8 cellular contexts compared by ENCODE assay signal in genomic region chr13:78121459-78122348, GRCh38.
DNase-seq lines count a peak whose midpoint lies in the region; ATAC-seq and TF ChIP-seq lines count a peak whose summit lies in the region.

No MANE protein-coding gene starts in this region.

- H4K20me1 ChIP-seq in SK-N-SH (ENCODE audit: insufficient read depth): no peaks in the 10 kb centered on the region

- H3K4me1 ChIP-seq in SK-N-SH (ENCODE audit: control insufficient read depth in 1 of 2, insufficient read depth in 2 of 2, low read depth in 1 of 2, low read length in 1 of 2) (no peaks in the 10 kb centered on the region; a peak in 1 of 4 replicates), mesenchymal stem cell (ENCODE audit: control insufficient read depth, insufficient read depth, low read depth, low read length) (no peaks in the 10 kb centered on the region), tibial artery (no peaks in the 10 kb centered on the region)

- DNase-seq in DMS153 (lab: John Stamatoyannopoulos, UW): peak; percentile 8
- DNase-seq in LNCaP clone FGC (ENCODE audit: low read depth): peak; percentile 11
- DNase-seq in SK-N-SH: peak; percentile 24
- peak in 8 of 10 donors; percentile 11 to 61 (median 43) for DNase-seq in dorsolateral prefrontal cortex
- DNase-seq in mesenchymal stem cell: peak; percentile 61
- peak in 1 of 2 donors; percentile 24 for DNase-seq in tibial artery
- no peak for DNase-seq in NCI-H524 treated with DMSO at 0.1 percent for 48 hours (lab: John Stamatoyannopoulos, UW)

- no peak overlapping the region for H3K23ac ChIP-seq in mesenchymal stem cell (ENCODE audit: low read length in 2 of 2)

- TF ChIP-seq EP300 in SK-N-SH (IDR thresholded peaks at IDR 0.05; ENCODE audit: borderline replicate concordance in 1 of 2, low read depth in 1 of 2, low read length in 1 of 2): no peak

- H2BK12ac ChIP-seq in mesenchymal stem cell (ENCODE audit: low read length in 2 of 2): peak overlapping the region; percentile 14 to 40

- H3F3A ChIP-seq in SK-N-SH (replicated peaks; ENCODE audit: insufficient read depth): no peaks in the 10 kb centered on the region

- no peak overlapping the region for H2AK5ac ChIP-seq in mesenchymal stem cell (ENCODE audit: low read length, severe bottlenecking)

- H3K79me2 ChIP-seq in SK-N-SH (ENCODE audit: insufficient read depth): no peaks in the 10 kb centered on the region

- no peaks in the 10 kb centered on the region for H3K79me1 ChIP-seq in mesenchymal stem cell (replicated peaks; ENCODE audit: low read length, poor library complexity, severe bottlenecking)

- no peak overlapping the region for H3K27ac ChIP-seq in SK-N-SH (ENCODE audit: low read depth in 2 of 2, low read length in 1 of 2)
- H3K27ac ChIP-seq in dorsolateral prefrontal cortex: no peak overlapping the region
- H3K27ac ChIP-seq in mesenchymal stem cell (ENCODE audit: low read length, poor library complexity, severe bottlenecking): no peak overlapping the region
- no peak overlapping the region for H3K27ac ChIP-seq in tibial artery

- peak; percentile 52 for ATAC-seq in GM19397 (IDR thresholded peaks at IDR 0.05; ENCODE audit: unreplicated experiment)

- intact Hi-C loops in dorsolateral prefrontal cortex (cut with DNase I): loop anchor here (2.0 to 10.0 kb wide), 2 partner anchors 341 to 627 kb away; no protein-coding TSS in a partner anchor
- intact Hi-C loops in tibial artery (cut with DNase I; ENCODE audit: low total_unique reads): loop anchor here (5.0 kb wide), 1 partner anchor 344 kb away; no protein-coding TSS in a partner anchor

- no peak overlapping the region for H4K91ac ChIP-seq in mesenchymal stem cell (ENCODE audit: low read length)

- POLR2A ChIA-PET in SK-N-SH (lab: Yijun Ruan, JAX): no interaction called here

- H3K9me2 ChIP-seq in SK-N-SH: no peaks in the 10 kb centered on the region

- H3K36me3 ChIP-seq in SK-N-SH (replicated peaks in 1 of 2; ENCODE audit: control insufficient read depth in 1 of 2, insufficient read depth in 2 of 2, low read length in 1 of 2) (no peaks in the 10 kb centered on the region), mesenchymal stem cell (ENCODE audit: control insufficient read depth in 1 of 2, insufficient read depth in 2 of 2, low read depth in 1 of 2, low read length in 2 of 2) (no peaks in the 10 kb centered on the region), tibial artery (no peaks in the 10 kb centered on the region)

- no peak overlapping the region for H3K14ac ChIP-seq in mesenchymal stem cell (ENCODE audit: low read length in 2 of 2)

- no peak overlapping the region for H2BK5ac ChIP-seq in mesenchymal stem cell (ENCODE audit: low read depth, low read length, poor library complexity, severe bottlenecking)

- H3K27me3 ChIP-seq in SK-N-SH (ENCODE audit: insufficient read depth) (0 out of 2 replicates have a peak, but pooled peaks cover 6% of the 10 kb centered on the region), dorsolateral prefrontal cortex (no peaks in the 10 kb centered on the region), mesenchymal stem cell (ENCODE audit: control insufficient read depth in 1 of 2, insufficient read depth in 1 of 2, low read length in 2 of 2) (peaks cover 0 to 23% of the 10 kb centered on the region in 2 experiments), tibial artery (peaks cover 0 to 8% of the 10 kb centered on the region in 2 donors)

- no peak overlapping the region for H2BK120ac ChIP-seq in mesenchymal stem cell (ENCODE audit: low read depth, low read length)

- H3K4ac ChIP-seq in mesenchymal stem cell (ENCODE audit: low read depth in 1 of 2, low read length in 2 of 2): no peak overlapping the region

- no peak overlapping the region for H3K4me3 ChIP-seq in LNCaP clone FGC (ENCODE audit: low read depth, low read length)
- peak overlapping the region in 1 of 2 experiments; percentile 30; a peak in 1 of 4 replicates for H3K4me3 ChIP-seq in SK-N-SH (ENCODE audit: low read depth in 2 of 2, low read length in 1 of 2)
- peak overlapping the region in 38 of 59 donors; percentile 1 to 56 (median 25) for H3K4me3 ChIP-seq in dorsolateral prefrontal cortex
- no peak overlapping the region for H3K4me3 ChIP-seq in mesenchymal stem cell (ENCODE audit: insufficient read depth in 1 of 2, low read depth in 1 of 2, low read length in 2 of 2)
- no peak overlapping the region for H3K4me3 ChIP-seq in tibial artery

- TF ChIP-seq CTCF in LNCaP clone FGC (IDR thresholded peaks at IDR 0.05; ENCODE audit: control insufficient read depth, extremely low read depth, insufficient read depth) (peak; percentile 69), SK-N-SH (IDR thresholded peaks at IDR 0.05) (peak; percentile 94), dorsolateral prefrontal cortex (IDR thresholded peaks at IDR 0.05 in 54 of 56, conservative IDR thresholded peaks at IDR 0.05 in 2 of 56; ENCODE audit: low read depth in 1 of 56, partially characterized antibody in 56 of 56) (peak; percentile 88 to 99 (median 96)), tibial artery (IDR thresholded peaks at IDR 0.05) (peak; percentile 76 to 77)

- H4K8ac ChIP-seq in mesenchymal stem cell (ENCODE audit: low read length): peak overlapping the region; percentile 52

- H3K4me2 ChIP-seq in SK-N-SH: peak overlapping the region; percentile 23; the same call in 1 of the 2 replicates
- H3K4me2 ChIP-seq in mesenchymal stem cell (ENCODE audit: low read length, poor library complexity, severe bottlenecking): no peak overlapping the region

- CTCF ChIA-PET in SK-N-SH (lab: Yijun Ruan, JAX): interaction anchor here (0.6 to 3.1 kb wide), 38 partner anchors 8 to 1337 kb away, joined by 3 to 30 read pairs (median 4); no protein-coding TSS in a partner anchor

- H3K9me3 ChIP-seq in SK-N-SH (no peaks in the 10 kb centered on the region), mesenchymal stem cell (ENCODE audit: control insufficient read depth, low read length) (no peaks in the 10 kb centered on the region), tibial artery (no peaks in the 10 kb centered on the region)

- peak overlapping the region in 1 of 2 experiments; percentile 30 for H3K18ac ChIP-seq in mesenchymal stem cell (ENCODE audit: low read depth in 1 of 2, low read length in 2 of 2)

- WGBS in SK-N-SH (ENCODE audit: low lambda C conversion rate): 42% methylated on average over 13 of the region's 13 CpGs
- 71% methylated on average over 10 of the region's 13 CpGs for WGBS in mesenchymal stem cell

- H2AFZ ChIP-seq in SK-N-SH (ENCODE audit: low read depth): no peak overlapping the region; the same call in 1 of the 2 replicates
- no peak overlapping the region for H2AFZ ChIP-seq in mesenchymal stem cell (ENCODE audit: low read depth, low read length)

- H2BK15ac ChIP-seq in mesenchymal stem cell (ENCODE audit: low read depth, poor library complexity, severe bottlenecking): no peak overlapping the region

- peak; percentile 78 for TF ChIP-seq RAD21 in SK-N-SH (IDR thresholded peaks at IDR 0.05; ENCODE audit: low read length)

- no peak overlapping the region for H3K9ac ChIP-seq in SK-N-SH
- peak overlapping the region; percentile 66 for H3K9ac ChIP-seq in mesenchymal stem cell (ENCODE audit: low read length)

TF ChIP-seq in SK-N-SH, 30 proteins besides CTCF, POLR2A, EP300 and RAD21:
- TF ChIP-seq SMC3 (IDR thresholded peaks at IDR 0.05; ENCODE audit: low read depth, low read length): peak; percentile 79
- TF ChIP-seq, protein P1, sequence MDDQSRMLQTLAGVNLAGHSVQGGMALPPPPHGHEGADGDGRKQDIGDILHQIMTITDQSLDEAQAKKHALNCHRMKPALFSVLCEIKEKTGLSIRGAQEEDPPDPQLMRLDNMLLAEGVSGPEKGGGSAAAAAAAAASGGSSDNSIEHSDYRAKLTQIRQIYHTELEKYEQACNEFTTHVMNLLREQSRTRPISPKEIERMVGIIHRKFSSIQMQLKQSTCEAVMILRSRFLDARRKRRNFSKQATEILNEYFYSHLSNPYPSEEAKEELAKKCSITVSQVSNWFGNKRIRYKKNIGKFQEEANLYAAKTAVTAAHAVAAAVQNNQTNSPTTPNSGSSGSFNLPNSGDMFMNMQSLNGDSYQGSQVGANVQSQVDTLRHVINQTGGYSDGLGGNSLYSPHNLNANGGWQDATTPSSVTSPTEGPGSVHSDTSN (IDR thresholded peaks at IDR 0.05): no peak
- TF ChIP-seq POLR2AphosphoS5 (IDR thresholded peaks at IDR 0.05; ENCODE audit: low read depth, low read length): no peak
- TF ChIP-seq MXI1 (IDR thresholded peaks at IDR 0.05; ENCODE audit: low read depth, low read length): no peak
- no peak for TF ChIP-seq GATA2 (CRISPR knock-in tag; IDR thresholded peaks at IDR 0.05)
- no peak for TF ChIP-seq MEF2A (IDR thresholded peaks at IDR 0.05; ENCODE audit: borderline replicate concordance, low read depth)
- TF ChIP-seq YY1 (IDR thresholded peaks at IDR 0.05; ENCODE audit: low read depth): no peak
TF ChIP-seq in SK-N-SH: peak in this region for 1.

Comparison
In these comparisons a context has a peak if more than half of its experiments do, and no peak if none do; other contexts are left out.
1. H3K4me3 ChIP-seq: peak in dorsolateral prefrontal cortex (38 of 59); none in LNCaP clone FGC (single experiment), mesenchymal stem cell (0 of 2) and tibial artery (0 of 2).
2. Peak in every context shown above with its lines, with median percentiles within 50 percentile points of each other: CTCF ChIP-seq.